Comparison of ENCODE assay signal across 18 cellular contexts in genomic region chr4:113504422-113504821, GRCh38.
"Had no signal": no experiment of that assay in that cellular context is flagged by ENCODE, and none has a peak within 500 bp of the region (broad histone marks: within the 10 kb centered on the region; RNA-seq: fewer than 3 reads in every experiment).

No MANE protein-coding gene starts in this region.

- DNase-seq: activated CD4-positive, alpha-beta T cell treated with anti-CD3 and anti-CD28 coated beads for 48 hours; activated CD4-positive, alpha-beta T cell treated with anti-CD3 and anti-CD28 coated beads, Interleukin-2, amount 50 U/mL, for 48 hours; activated CD8-positive, alpha-beta memory T cell treated with anti-CD3 and anti-CD28 coated beads for 24 hours; activated effector memory CD4-positive, alpha-beta T cell treated with Interleukin-2 at 50 U/mL for 16 hours; activated naive CD4-positive, alpha-beta T cell treated with Interleukin-2 at 50 U/mL for 16 hours; anterior cingulate cortex; lower lobe of right lung; mesenchymal stem cell; natural killer cell; right cardiac atrium; spleen; stimulated activated naive CD4-positive, alpha-beta T cell; substantia nigra; T-helper 17 cell; T1000; uterus; WERI-Rb-1 had no signal

- FAIRE-seq: bronchial epithelial cell had no signal
